Comparison of ENCODE assay signal across 27 cellular contexts in genomic region chr6:8278562-8278961, GRCh38.
DNase-seq lines count a peak whose midpoint lies in the region; ATAC-seq, FAIRE-seq and TF ChIP-seq lines count a peak whose summit lies in the region.
"Had no signal": no experiment of that assay in that cellular context is flagged by ENCODE, and none has a peak within 500 bp of the region (broad histone marks: within the 10 kb centered on the region; RNA-seq: fewer than 3 reads in every experiment).

No MANE protein-coding gene starts in this region.

- no peak for TF ChIP-seq EP300 in H1 (IDR thresholded peaks at IDR 0.05; ENCODE audit: borderline replicate concordance in 1 of 2, low read depth in 2 of 2, low read length in 2 of 2)

- no peaks in the 10 kb centered on the region for H3K27me3 Mint-ChIP-seq in H9 (ENCODE audit: low read depth)

- H3K56ac ChIP-seq in H9 (ENCODE audit: insufficient read length, low read depth, low read length) (no peak overlapping the region), H1 (replicated peaks; ENCODE audit: insufficient read length, low read depth, low read length) (no peak overlapping the region)

- H3K4ac ChIP-seq in H9 (ENCODE audit: low read depth, low read length) = no peak overlapping the region
- H3K4ac ChIP-seq in H1 (replicated peaks; ENCODE audit: insufficient read length, low read depth, low read length) = no peak overlapping the region
- no peak overlapping the region for H3K4ac ChIP-seq in neuronal stem cell (ENCODE audit: low read length)

- H4K20me1 ChIP-seq in H9 (ENCODE audit: control insufficient read depth, insufficient read depth, insufficient read length) = no peaks in the 10 kb centered on the region
- H4K20me1 ChIP-seq in H1 (replicated peaks in 1 of 2; ENCODE audit: control insufficient read depth in 1 of 2, insufficient read depth in 2 of 2, low read length in 2 of 2) = no peaks in the 10 kb centered on the region

- no peaks in the 10 kb centered on the region for H3K79me2 ChIP-seq in H9 (ENCODE audit: insufficient read depth, low read length)
- no peaks in the 10 kb centered on the region for H3K79me2 ChIP-seq in H1 (ENCODE audit: control insufficient read depth in 1 of 2, insufficient read depth in 2 of 2, low read length in 2 of 2)

- WGBS in H9 (ENCODE audit: extremely low coverage, insufficient read length, low lambda C conversion rate) = no CpG with 5 or more reads among the region's 8 CpGs
- WGBS in H1 (ENCODE audit: extremely low coverage in 1 of 2, insufficient coverage in 1 of 2, insufficient read length in 1 of 2, insufficient replicate concordance in 2 of 2, low coverage in 1 of 2, low lambda C conversion rate in 2 of 2, missing lambda C conversion rate in 1 of 2), 2 experiments = 81% methylated on average over 8 of the region's 8 CpGs; no CpG with 5 or more reads in 1 of the 2 experiments
- no CpG with 5 or more reads among the region's 8 CpGs for WGBS in neuronal stem cell (ENCODE audit: extremely low coverage in 2 of 2, insufficient read length in 2 of 2, insufficient replicate concordance in 1 of 2), 2 donors

- no peak overlapping the region for H2BK20ac ChIP-seq in H9 (ENCODE audit: low read depth, low read length, poor library complexity, severe bottlenecking)
- H2BK20ac ChIP-seq in H1 (ENCODE audit: low read length) = no peak overlapping the region

- H3K23me2 ChIP-seq in H9 (ENCODE audit: insufficient read length, low read depth, low read length, poor library complexity, severe bottlenecking) (no peaks in the 10 kb centered on the region), H1 (ENCODE audit: low read depth, low read length) (no peaks in the 10 kb centered on the region)

- H2BK5ac ChIP-seq in H9 (ENCODE audit: insufficient read length, low read length) (no peak overlapping the region), H1 (ENCODE audit: low read depth, low read length) (no peak overlapping the region), neuronal stem cell (ENCODE audit: low read length) (no peak overlapping the region)

- H2AFZ ChIP-seq in H9 (ENCODE audit: low read length) (no peak overlapping the region), H1 (ENCODE audit: low read length) (peak overlapping the region; percentile 90), neuronal stem cell (ENCODE audit: low read length) (peak overlapping the region; percentile 66)

- H3K23ac ChIP-seq in H9 (ENCODE audit: insufficient read length, low read depth, low read length) (no peak overlapping the region), H1 (ENCODE audit: insufficient read length) (no peak overlapping the region), neuronal stem cell (ENCODE audit: low read depth, low read length, poor library complexity) (no peak overlapping the region)

- H2BK120ac ChIP-seq in H9 (ENCODE audit: low read depth, low read length, poor library complexity, severe bottlenecking) (no peak overlapping the region), H1 (replicated peaks; ENCODE audit: low read depth, low read length) (no peak overlapping the region), neuronal stem cell (ENCODE audit: low read depth, low read length) (no peak overlapping the region)

- ATAC-seq in GM18520 (IDR thresholded peaks at IDR 0.05; ENCODE audit: unreplicated experiment) (no peak), GM19455 (IDR thresholded peaks at IDR 0.05; ENCODE audit: unreplicated experiment) (no peak)
- ATAC-seq: CD8-positive, alpha-beta T cell; HepG2; K562; PC-3 had no signal

- H3K4me1 ChIP-seq in H9 (ENCODE audit: insufficient read depth, low read length) (peaks cover 17% of the 10 kb centered on the region), H1 (replicated peaks in 1 of 4; ENCODE audit: control insufficient read depth in 3 of 4, insufficient read depth in 4 of 4, low read length in 3 of 4) (peaks cover 2 to 13% (median 9%) of the 10 kb centered on the region in 4 experiments), neuronal stem cell (ENCODE audit: control insufficient read depth in 2 of 2, insufficient read depth in 1 of 2, low read depth in 1 of 2, low read length in 2 of 2) (peaks cover 0 to 11% of the 10 kb centered on the region in 2 donors)

- H3K27ac Mint-ChIP-seq in H9 = peak overlapping the region in 2 of 3 experiments; percentile 10 to 41; a peak in 1 of 7 replicates
- H3K27ac Mint-ChIP-seq: CD8-positive, alpha-beta T cell had no signal

- H2BK15ac ChIP-seq in H9 (ENCODE audit: low read depth, low read length) = no peak overlapping the region
- no peak overlapping the region for H2BK15ac ChIP-seq in H1 (ENCODE audit: low read length)
- no peak overlapping the region for H2BK15ac ChIP-seq in neuronal stem cell (ENCODE audit: low read length)

- peaks cover 5 to 8% (median 6%) of the 10 kb centered on the region in 3 experiments; a peak in 6 of 7 replicates for H3K36me3 Mint-ChIP-seq in H9 (ENCODE audit: insufficient read depth in 1 of 3, low read depth in 3 of 3)
- H3K36me3 Mint-ChIP-seq: CD8-positive, alpha-beta T cell had no signal

- no peaks in the 10 kb centered on the region for H3K79me1 ChIP-seq in H9 (ENCODE audit: insufficient read depth, low read depth, low read length, poor library complexity, severe bottlenecking)
- H3K79me1 ChIP-seq in H1 (ENCODE audit: low read depth, low read length) = no peaks in the 10 kb centered on the region
- no peaks in the 10 kb centered on the region for H3K79me1 ChIP-seq in neuronal stem cell (ENCODE audit: low read depth, low read length)

- peak; percentile 50 for FAIRE-seq in H1 (lab: Jason Lieb, UNC)
- FAIRE-seq: HepG2, K562 had no signal

- H3K9me3 ChIP-seq in H9 (ENCODE audit: control insufficient read depth, low read depth, low read length) = no peaks in the 10 kb centered on the region
- H3K9me3 ChIP-seq in H1 (ENCODE audit: insufficient read depth in 2 of 2, low read depth in 1 of 2, low read length in 1 of 2) = peaks cover 0 to 4% of the 10 kb centered on the region in 2 experiments; a peak in 1 of 4 replicates
- no peaks in the 10 kb centered on the region for H3K9me3 ChIP-seq in neuronal stem cell (replicated peaks in 1 of 2; ENCODE audit: control insufficient read depth in 2 of 2, insufficient read depth in 1 of 2, low read depth in 1 of 2, low read length in 2 of 2)
- H3K9me3 ChIP-seq: MG63 had no signal

- H3K36me3 ChIP-seq in H1 (ENCODE audit: control insufficient read depth in 2 of 4, insufficient read depth in 4 of 4, low read length in 3 of 4) = no peaks in the 10 kb centered on the region
- H3K36me3 ChIP-seq in neuronal stem cell (replicated peaks in 1 of 2; ENCODE audit: control insufficient read depth in 2 of 2, insufficient read depth in 2 of 2, low read length in 2 of 2) = no peaks in the 10 kb centered on the region
- H3K36me3 ChIP-seq: MG63 had no signal

- H2AK5ac ChIP-seq in H9 (ENCODE audit: insufficient read length, low read length) = no peak overlapping the region
- H2AK5ac ChIP-seq in H1 (ENCODE audit: low read depth, low read length) = no peak overlapping the region
- no peak overlapping the region for H2AK5ac ChIP-seq in neuronal stem cell (ENCODE audit: low read depth, low read length)

- H3K27me3 ChIP-seq in H9 (ENCODE audit: insufficient read depth, low read length) (no peaks in the 10 kb centered on the region), H1 (replicated peaks in 1 of 4; ENCODE audit: control insufficient read depth in 3 of 4, extremely low read depth in 1 of 4, insufficient read depth in 3 of 4, low read length in 3 of 4) (no peaks in the 10 kb centered on the region), neuronal stem cell (ENCODE audit: control insufficient read depth in 3 of 3, insufficient read depth in 3 of 3, low read depth in 1 of 3, low read length in 3 of 3) (no peaks in the 10 kb centered on the region)
- H3K27me3 ChIP-seq: MG63 had no signal

- no peak overlapping the region for H3K18ac ChIP-seq in H9 (ENCODE audit: insufficient read length, low read depth, low read length)
- H3K18ac ChIP-seq in H1 (ENCODE audit: extremely low read depth, low read length) = peak overlapping the region; percentile 85; the same call in 1 of the 2 replicates
- H3K18ac ChIP-seq in neuronal stem cell (ENCODE audit: low read length) = no peak overlapping the region

- TF ChIP-seq POLR2A in H1 (IDR thresholded peaks at IDR 0.05; ENCODE audit: control extremely low read depth in 1 of 2, low read depth in 2 of 2, low read length in 2 of 2) = no peak

- H3K9ac ChIP-seq in H9 (ENCODE audit: extremely low read depth, insufficient read length, low read length) = no peak overlapping the region
- no peak overlapping the region for H3K9ac ChIP-seq in H1 (replicated peaks in 1 of 4; ENCODE audit: extremely low read depth in 1 of 4, low read depth in 3 of 4, low read length in 3 of 4)
- no peak overlapping the region for H3K9ac ChIP-seq in neuronal stem cell (ENCODE audit: low read depth, low read length, poor library complexity)

- TF ChIP-seq RAD21 in H1 (IDR thresholded peaks at IDR 0.05 in 1 of 2, conservative IDR thresholded peaks at IDR 0.05 in 1 of 2; ENCODE audit: low read depth in 2 of 2, low read length in 2 of 2) = no peak

- H4K5ac ChIP-seq in H9 (ENCODE audit: insufficient read length, low read depth, low read length) = no peak overlapping the region
- H4K5ac ChIP-seq in H1 (ENCODE audit: insufficient read length, low read depth, low read length) = no peak overlapping the region

- H2BK12ac ChIP-seq in H9 (ENCODE audit: insufficient read length, low read depth, low read length) = no peak overlapping the region
- H2BK12ac ChIP-seq in H1 (ENCODE audit: low read depth, low read length) = no peak overlapping the region
- no peak overlapping the region for H2BK12ac ChIP-seq in neuronal stem cell (ENCODE audit: low read length)

- CTCF ChIA-PET in H1 (lab: Charles Lee; ENCODE audit: partially characterized antibody) = interaction anchor here (0.9 kb wide), 1 partner anchor 23 kb away, joined by 3 read pairs; no protein-coding TSS in a partner anchor

- no peak overlapping the region for H3T11ph ChIP-seq in H9 (ENCODE audit: low read length)

- H4K8ac ChIP-seq in H9 (replicated peaks; ENCODE audit: insufficient read length, low read depth, low read length) (no peak overlapping the region), H1 (ENCODE audit: extremely low read depth, insufficient read depth, low read length) (no peak overlapping the region), neuronal stem cell (ENCODE audit: low read depth, low read length) (no peak overlapping the region)

- no peak overlapping the region for H3K4me3 ChIP-seq in H1 (ENCODE audit: extremely low read depth in 1 of 4, insufficient read depth in 2 of 4, low read depth in 3 of 4, low read length in 4 of 4)
- H3K4me3 ChIP-seq in neuronal stem cell (ENCODE audit: low read length in 2 of 2) = no peak overlapping the region
- H3K4me3 ChIP-seq: K562, MG63, SK-N-MC had no signal

- H3K27ac ChIP-seq in H9 (ENCODE audit: insufficient read length, low read depth, low read length) (no peak overlapping the region), H1 (ENCODE audit: low read depth, low read length) (no peak overlapping the region), neuronal stem cell (replicated peaks; ENCODE audit: low read length) (no peak overlapping the region)
- H3K27ac ChIP-seq: HL-60, SK-N-MC had no signal

- H3K4me2 ChIP-seq in H9 (ENCODE audit: insufficient read depth, insufficient read length, low read length) (no peak overlapping the region), H1 (ENCODE audit: insufficient read depth in 1 of 2, low read depth in 2 of 2, low read length in 2 of 2) (no peak overlapping the region; a peak in 1 of 4 replicates), neuronal stem cell (ENCODE audit: insufficient read depth, low read length, poor library complexity, severe bottlenecking) (no peak overlapping the region)

- POLR2A ChIA-PET in H1 (lab: Charles Lee; ENCODE audit: partially characterized antibody) = no interaction called here

- DNase-seq in DMS79 treated with DMSO at 0.1 percent for 48 hours (lab: John Stamatoyannopoulos, UW) = peak; percentile 16
- DNase-seq in DMS79 (lab: John Stamatoyannopoulos, UW) = no peak
- DNase-seq in H9 = no peak
- DNase-seq in H1 (ENCODE audit: low read depth in 1 of 2, low spot score in 2 of 2) = no peak
- DNase-seq in neuronal stem cell (ENCODE audit: low spot score) = no peak
- DNase-seq in DMS153 treated with DMSO at 0.1 percent for 48 hours (lab: John Stamatoyannopoulos, UW; ENCODE audit: unreplicated experiment) = no peak
- DNase-seq: 8988T; C1 segment of cervical spinal cord; Calu3; CD8-positive, alpha-beta T cell; DMS153; HCEC 1CT; MG63; NCI-H1436; NCI-H2029 treated with DMSO at 0.1 percent for 48 hours; NCI-H2171; NCI-H345; NCI-H524; PC-3; RPMI8226; SHP77 had no signal

- TF ChIP-seq CTCF in H9 (conservative IDR thresholded peaks at IDR 0.05) (no peak), H1 (IDR thresholded peaks at IDR 0.05; ENCODE audit: control extremely low read depth in 1 of 3, insufficient read depth in 1 of 3, low read depth in 1 of 3, low read length in 3 of 3) (no peak)

- H3K4me3 Mint-ChIP-seq in H9 = no peak overlapping the region; a peak in 1 of 5 replicates
- H3K4me3 Mint-ChIP-seq: CD8-positive, alpha-beta T cell had no signal

- H3K9me3 Mint-ChIP-seq in H9 = peaks cover 0 to 6% of the 10 kb centered on the region in 2 experiments; a peak in 4 of 5 replicates
- H3K9me3 Mint-ChIP-seq: CD8-positive, alpha-beta T cell had no signal

- H4K91ac ChIP-seq in H9 (ENCODE audit: insufficient read length, low read depth, low read length) (no peak overlapping the region), H1 (replicated peaks; ENCODE audit: insufficient read length, low read length) (no peak overlapping the region), neuronal stem cell (ENCODE audit: low read depth, low read length, poor library complexity) (no peak overlapping the region)

- peaks cover 36 to 44% of the 10 kb centered on the region in 2 experiments for H3K4me1 Mint-ChIP-seq in H9

- H3K14ac ChIP-seq in H9 (ENCODE audit: insufficient read depth, low read length) (no peak overlapping the region), H1 (ENCODE audit: insufficient read length) (no peak overlapping the region), neuronal stem cell (ENCODE audit: low read length) (no peak overlapping the region)
